17 cellular contexts compared by ENCODE assay signal in genomic region chr19:33876192-33876591, GRCh38.
DNase-seq lines count a peak whose midpoint lies in the region; ATAC-seq and TF ChIP-seq lines count a peak whose summit lies in the region.
"Had no signal": no experiment of that assay in that cellular context is flagged by ENCODE, and none has a peak within 500 bp of the region (broad histone marks: within the 10 kb centered on the region; RNA-seq: fewer than 3 reads in every experiment).

No MANE protein-coding gene starts in this region.

- H3K27me3 ChIP-seq in neuronal stem cell (ENCODE audit: control insufficient read depth in 3 of 3, insufficient read depth in 3 of 3, low read depth in 1 of 3, low read length in 3 of 3), result peaks cover 0 to 11% (median 0%) of the 10 kb centered on the region in 3 experiments
- H3K27me3 ChIP-seq: BLaER1 had no signal

- H2BK5ac ChIP-seq in neuronal stem cell (ENCODE audit: low read length), result no peak overlapping the region

- H2AFZ ChIP-seq in neuronal stem cell (ENCODE audit: low read length), result no peak overlapping the region

- no peaks in the 10 kb centered on the region for H3K79me1 ChIP-seq in neuronal stem cell (ENCODE audit: low read depth, low read length)

- TF ChIP-seq CTCF in HEK293 (tag by site-specific recombination; IDR thresholded peaks at IDR 0.05) (no peak), chondrocyte (IDR thresholded peaks at IDR 0.05) (no peak)

- no peak overlapping the region for H3K18ac ChIP-seq in neuronal stem cell (ENCODE audit: low read length)

- no peaks in the 10 kb centered on the region for H3K9me3 Mint-ChIP-seq in chondrocyte (ENCODE audit: low read depth)
- H3K9me3 Mint-ChIP-seq: CD8-positive, alpha-beta T cell had no signal

- H3K14ac ChIP-seq in neuronal stem cell (ENCODE audit: low read length), result peak overlapping the region; percentile 75

- peaks cover 60% of the 10 kb centered on the region for H3K4me1 Mint-ChIP-seq in chondrocyte (ENCODE audit: low read depth)
- H3K4me1 Mint-ChIP-seq: B cell; CD4-positive, CD25-positive, alpha-beta regulatory T cell had no signal

- H3K27ac Mint-ChIP-seq in chondrocyte (ENCODE audit: unreplicated experiment), result peak overlapping the region; percentile 73
- H3K27ac Mint-ChIP-seq: B cell; CD4-positive, CD25-positive, alpha-beta regulatory T cell; CD8-positive, alpha-beta T cell had no signal

- no peak overlapping the region for H3K4me3 ChIP-seq in HEK293 (ENCODE audit: low read depth, low read length)
- H3K4me3 ChIP-seq in neuronal stem cell (ENCODE audit: low read length in 2 of 2), result no peak overlapping the region
- H3K4me3 ChIP-seq: BLaER1 had no signal

- H3K36me3 Mint-ChIP-seq in chondrocyte (ENCODE audit: low read depth), result no peaks in the 10 kb centered on the region
- H3K36me3 Mint-ChIP-seq: CD4-positive, CD25-positive, alpha-beta regulatory T cell; CD8-positive, alpha-beta T cell had no signal

- no peak overlapping the region for H3K9ac ChIP-seq in neuronal stem cell (ENCODE audit: low read depth, low read length, poor library complexity)
- H3K9ac ChIP-seq: BLaER1 had no signal

- H2BK120ac ChIP-seq in neuronal stem cell (ENCODE audit: low read depth, low read length), result no peak overlapping the region

- no CpG with 5 or more reads among the region's 3 CpGs for WGBS in neuronal stem cell (ENCODE audit: extremely low coverage in 2 of 2, insufficient read length in 2 of 2, insufficient replicate concordance in 1 of 2), 2 donors

- no peak overlapping the region for H3K4me3 Mint-ChIP-seq in chondrocyte (ENCODE audit: unreplicated experiment)
- H3K4me3 Mint-ChIP-seq: B cell; CD4-positive, CD25-positive, alpha-beta regulatory T cell; CD8-positive, alpha-beta T cell had no signal

- no peaks in the 10 kb centered on the region; a peak in 1 of 3 replicates for H3K36me3 ChIP-seq in HEK293 (ENCODE audit: control insufficient read depth in 2 of 2, insufficient read depth in 1 of 2, low read length in 2 of 2)
- no peaks in the 10 kb centered on the region for H3K36me3 ChIP-seq in neuronal stem cell (replicated peaks in 1 of 2; ENCODE audit: control insufficient read depth in 2 of 2, insufficient read depth in 2 of 2, low read length in 2 of 2)
- H3K36me3 ChIP-seq: BLaER1 had no signal

- ATAC-seq in HG02970 (IDR thresholded peaks at IDR 0.05; ENCODE audit: low FRiP score, unreplicated experiment), result no peak
- ATAC-seq: CD8-positive, alpha-beta T cell had no signal

- CTCF ChIA-PET in HEK293 (lab: Yijun Ruan, JAX), result interaction anchor here (0.6 to 2.4 kb wide), 5 partner anchors 18 to 836 kb away, joined by 3 to 21 read pairs (median 4); no protein-coding TSS in a partner anchor

- no peak overlapping the region for H3K23ac ChIP-seq in neuronal stem cell (ENCODE audit: low read depth, low read length, poor library complexity)

- no peak overlapping the region for H3K4me2 ChIP-seq in neuronal stem cell (ENCODE audit: insufficient read depth, low read length, poor library complexity, severe bottlenecking)
- H3K4me2 ChIP-seq: BLaER1 had no signal

- H3K4ac ChIP-seq in neuronal stem cell (ENCODE audit: low read length), result no peak overlapping the region

- POLR2A ChIA-PET in HEK293 (lab: Yijun Ruan, JAX), result interaction anchor here (0.7 kb wide), 1 partner anchor 10 kb away, joined by 4 read pairs; no protein-coding TSS in a partner anchor

- H3K27ac ChIP-seq in HEK293 (ENCODE audit: extremely low read depth, low read depth, low read length) (no peak overlapping the region), neuronal stem cell (replicated peaks; ENCODE audit: low read length) (no peak overlapping the region)
- H3K27ac ChIP-seq: BLaER1, C4-2B had no signal

- H3K9me3 ChIP-seq in HEK293 (ENCODE audit: control insufficient read depth, insufficient read depth, low read depth, low read length) (no peaks in the 10 kb centered on the region), neuronal stem cell (replicated peaks in 1 of 2; ENCODE audit: control insufficient read depth in 2 of 2, insufficient read depth in 1 of 2, low read depth in 1 of 2, low read length in 2 of 2) (no peaks in the 10 kb centered on the region)
- H3K9me3 ChIP-seq: BLaER1, Caco-2 had no signal

- no peak overlapping the region for H4K8ac ChIP-seq in neuronal stem cell (ENCODE audit: low read depth, low read length)

- no peaks in the 10 kb centered on the region for H3K27me3 Mint-ChIP-seq in chondrocyte (ENCODE audit: low read depth)

- no peaks in the 10 kb centered on the region for H3K4me1 ChIP-seq in HEK293 (ENCODE audit: control insufficient read depth, insufficient read depth, low read length)
- H3K4me1 ChIP-seq in neuronal stem cell (ENCODE audit: control insufficient read depth in 2 of 2, insufficient read depth in 1 of 2, low read depth in 1 of 2, low read length in 2 of 2), result peaks cover 0 to 3% of the 10 kb centered on the region in 2 donors
- H3K4me1 ChIP-seq: Caco-2 had no signal

- DNase-seq in chondrocyte (ENCODE audit: low spot score) (no peak), neuronal stem cell (ENCODE audit: low spot score) (no peak), ureter (ENCODE audit: low spot score) (peak; percentile 6), AG08395 (ENCODE audit: low spot score) (no peak), SKM-1 treated with dmso at 0.1 percent for 144 hours (lab: John Stamatoyannopoulos, UW; ENCODE audit: unreplicated experiment) (no peak)
- DNase-seq: Caco-2; CD4-positive, CD25-positive, alpha-beta regulatory T cell; CD8-positive, alpha-beta T cell; DMS153; DND-41; H7; HCEC 1CT had no signal

- no peak overlapping the region for H2BK12ac ChIP-seq in neuronal stem cell (ENCODE audit: low read length)

- no peak overlapping the region for H4K91ac ChIP-seq in neuronal stem cell (ENCODE audit: low read depth, low read length, poor library complexity)

- H2AK5ac ChIP-seq in neuronal stem cell (ENCODE audit: low read depth, low read length), result no peak overlapping the region

- no peak overlapping the region for H2BK15ac ChIP-seq in neuronal stem cell (ENCODE audit: low read length)

TF ChIP-seq in HEK293, 187 proteins besides CTCF, POLR2A, EP300 and RAD21:
- TF ChIP-seq ZNF121 (tag by site-specific recombination; IDR thresholded peaks at IDR 0.05), result no peak
- TF ChIP-seq ZNF362 (tag by site-specific recombination; IDR thresholded peaks at IDR 0.05), result peak; percentile 62; the same call in 1 of the 2 replicates
- TF ChIP-seq ZBTB26 (tag by site-specific recombination; optimal IDR thresholded peaks at IDR 0.05), result no peak
